Comparison of ENCODE assay signal across 1 cellular context in genomic region chr3:72960812-72961518, GRCh38.
TF ChIP-seq lines count a peak whose summit lies in the region.

No MANE protein-coding gene starts in this region.

TF ChIP-seq in H1, 55 proteins besides CTCF, POLR2A, EP300 and RAD21 (continued from another document):
- TF ChIP-seq CHD7 (IDR thresholded peaks at IDR 0.05; ENCODE audit: insufficient replicate concordance, low read length) (no peak), NANOG (IDR thresholded peaks at IDR 0.05; ENCODE audit: insufficient read depth, low read depth, low read length, poor library complexity, severe bottlenecking) (no peak), HDAC2 (IDR thresholded peaks at IDR 0.05; ENCODE audit: borderline replicate concordance in 1 of 2, low read depth in 2 of 2, low read length in 2 of 2) (no peak), E2F6 (IDR thresholded peaks at IDR 0.05) (no peak)
